In the genomic region with DNA sequence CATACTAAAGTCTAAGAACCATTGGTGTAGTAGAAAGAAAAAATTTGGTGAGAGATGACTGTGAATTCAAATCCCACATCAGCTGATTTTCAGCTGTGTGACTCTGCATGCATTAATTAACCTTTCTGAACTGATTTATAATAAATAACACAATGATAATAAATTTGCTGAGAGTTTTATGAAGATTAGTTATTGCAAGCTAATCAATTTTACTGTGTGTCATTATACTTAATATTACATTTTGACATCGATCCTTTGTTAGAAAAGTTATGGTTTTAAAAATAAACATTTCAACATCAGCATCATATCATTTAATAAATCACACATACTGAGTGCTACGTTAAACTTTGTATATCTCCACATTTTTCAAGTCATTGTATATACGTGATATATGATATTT, we compare ENCODE assay signal across 24 cellular contexts.
"Had no signal": no experiment of that assay in that cellular context is flagged by ENCODE, and none has a peak within 500 bp of the region (broad histone marks: within the 10 kb centered on the region; RNA-seq: fewer than 3 reads in every experiment).

No MANE protein-coding gene starts in this region.

- H3K36me3 ChIP-seq: left ventricle myocardium inferior, ovary, right atrium auricular region, tibial nerve, uterus had no signal

- H3K27me3 Mint-ChIP-seq: naive B cell; progenitor cell of endocrine pancreas; stimulated activated naive CD8-positive, alpha-beta T cell treated with anti-CD3 and anti-CD28 coated beads, Interleukin-15, amount 100 ng/mL, for 72 hours had no signal

- DNase-seq: islet precursor cell; left ventricle myocardium inferior; mesendoderm; naive B cell; natural killer cell; nephron progenitor cell; ovary; stimulated activated CD4-positive, alpha-beta T cell treated with anti-CD3 and anti-CD28 coated beads, Interleukin-12 subunit alpha, Interleukin-12 subunit beta, amount 100 ng/mL, for 4 hours; stimulated activated CD4-positive, alpha-beta T cell treated with anti-CD3 and anti-CD28 coated beads, Interleukin-15, amount 100 ng/mL, for 24 hours; stimulated activated CD4-positive, alpha-beta T cell treated with anti-CD3 and anti-CD28 coated beads, Interleukin-2, amount 100 ng/mL, for 24 hours; stimulated activated CD4-positive, alpha-beta T cell treated with anti-CD3 and anti-CD28 coated beads, Interleukin-4, amount 100 ng/mL, for 24 hours; stimulated activated naive CD4-positive, alpha-beta T cell treated with Interleukin-2 at 50 U/mL for 16 hours; stimulated activated naive CD8-positive, alpha-beta T cell treated with anti-CD3 and anti-CD28 coated beads, Interleukin-15, amount 100 ng/mL, for 72 hours; substantia nigra; uterus had no signal

- H3K27ac ChIP-seq: left ventricle myocardium inferior, ovary, right atrium auricular region, skin epidermis, tibial nerve, uterus had no signal

- H3K36me3 Mint-ChIP-seq: mesothelial cell of epicardium; naive B cell; natural killer cell; stimulated activated effector memory CD8-positive, alpha-beta T cell treated with anti-CD3 and anti-CD28 coated beads, Interleukin-12 subunit alpha, Interleukin-12 subunit beta, amount 100 ng/mL, for 72 hours; type B pancreatic cell had no signal

- H3K27me3 ChIP-seq: ovary, right atrium auricular region, tibial nerve, uterus had no signal

- H3K4me3 ChIP-seq: left ventricle myocardium inferior, lung, ovary, right atrium auricular region, skin epidermis, tibial nerve, uterus had no signal

- H3K9me3 Mint-ChIP-seq: mesothelial cell of epicardium, naive B cell, nephron progenitor cell, type B pancreatic cell had no signal

- H3K27ac Mint-ChIP-seq: mesothelial cell of epicardium; naive B cell; natural killer cell; progenitor cell of endocrine pancreas; stimulated activated effector memory CD8-positive, alpha-beta T cell treated with anti-CD3 and anti-CD28 coated beads, Interleukin-12 subunit alpha, Interleukin-12 subunit beta, amount 100 ng/mL, for 72 hours; stimulated activated naive CD8-positive, alpha-beta T cell treated with anti-CD3 and anti-CD28 coated beads, Interleukin-15, amount 100 ng/mL, for 72 hours; type B pancreatic cell had no signal

- H3K9me3 ChIP-seq: left ventricle myocardium inferior, ovary, right atrium auricular region, tibial nerve, uterus had no signal

- H3K4me1 Mint-ChIP-seq: mesothelial cell of epicardium; naive B cell; natural killer cell; stimulated activated effector memory CD8-positive, alpha-beta T cell treated with anti-CD3 and anti-CD28 coated beads, Interleukin-12 subunit alpha, Interleukin-12 subunit beta, amount 100 ng/mL, for 72 hours; stimulated activated naive CD8-positive, alpha-beta T cell treated with anti-CD3 and anti-CD28 coated beads, Interleukin-15, amount 100 ng/mL, for 72 hours had no signal

- H3K4me1 ChIP-seq: left ventricle myocardium inferior, right atrium auricular region, tibial nerve, uterus had no signal

- ATAC-seq: natural killer cell; sciatic nerve; stimulated activated effector memory CD8-positive, alpha-beta T cell treated with anti-CD3 and anti-CD28 coated beads, Interleukin-12 subunit alpha, Interleukin-12 subunit beta, amount 100 ng/mL, for 72 hours; stimulated activated naive CD8-positive, alpha-beta T cell treated with anti-CD3 and anti-CD28 coated beads, Interleukin-15, amount 100 ng/mL, for 72 hours had no signal

- H3K4me3 Mint-ChIP-seq: mesothelial cell of epicardium; naive B cell; natural killer cell; nephron progenitor cell; stimulated activated effector memory CD8-positive, alpha-beta T cell treated with anti-CD3 and anti-CD28 coated beads, Interleukin-12 subunit alpha, Interleukin-12 subunit beta, amount 100 ng/mL, for 72 hours; stimulated activated naive CD8-positive, alpha-beta T cell treated with anti-CD3 and anti-CD28 coated beads, Interleukin-15, amount 100 ng/mL, for 72 hours; type B pancreatic cell had no signal
